In the genomic region with DNA sequence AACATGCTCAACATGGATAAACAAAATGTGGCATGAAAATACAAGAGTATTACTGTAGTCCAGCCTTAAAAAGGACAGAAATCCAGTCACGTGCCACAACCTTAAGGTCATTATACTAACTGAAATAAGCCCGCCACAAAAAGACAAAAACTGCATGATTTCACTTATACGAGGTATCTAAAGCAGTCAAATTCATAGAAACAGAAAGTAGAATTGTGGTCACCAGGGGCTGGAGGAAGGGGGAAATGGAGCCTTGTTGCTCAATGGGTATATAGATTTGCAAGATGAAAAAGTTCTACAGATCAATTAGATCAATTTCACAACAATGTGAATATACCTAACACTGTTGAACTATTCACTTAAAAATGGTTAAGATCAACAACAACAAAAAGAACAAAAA, we compare ENCODE assay signal across 9 cellular contexts. TPM values are rescaled to one million over a fixed set of nuclear protein-coding genes. Genes with fewer than 3 reads are reported as not detected.
DNase-seq lines count a peak whose midpoint lies in the region; ATAC-seq and TF ChIP-seq lines count a peak whose summit lies in the region.
"Had no signal": no experiment of that assay in that cellular context is flagged by ENCODE, and none has a peak within 500 bp of the region (broad histone marks: within the 10 kb centered on the region; RNA-seq: fewer than 3 reads in every experiment).

No MANE protein-coding gene starts in this region.

- no peak overlapping the region for H3K27ac ChIP-seq in right cardiac atrium (ENCODE audit: low read length)

- H3K4me1 ChIP-seq in right cardiac atrium (ENCODE audit: control insufficient read depth, insufficient read depth, low read length): no peaks in the 10 kb centered on the region

- H3K27me3 ChIP-seq in right cardiac atrium (ENCODE audit: control insufficient read depth, insufficient read depth): no peaks in the 10 kb centered on the region

- WGBS in right cardiac atrium: 74% methylated on average over 3 of the region's 3 CpGs

- peak overlapping the region; percentile 70 for H3K27ac Mint-ChIP-seq in activated T-helper 17 cell treated with anti-CD3 and anti-CD28 coated beads, Interleukin-2, amount 50 U/mL, for 72 hours

- intact Hi-C loops in left ventricle myocardium superior (cut with micrococcal nuclease) (no loop called here), right cardiac atrium (cut with DNase I) (no loop called here)

- no peaks in the 10 kb centered on the region for H3K27me3 Mint-ChIP-seq in activated T-helper 17 cell treated with anti-CD3 and anti-CD28 coated beads, Interleukin-2, amount 50 U/mL, for 72 hours

- peaks cover 85% of the 10 kb centered on the region for H3K36me3 Mint-ChIP-seq in activated T-helper 17 cell treated with anti-CD3 and anti-CD28 coated beads, Interleukin-2, amount 50 U/mL, for 72 hours (ENCODE audit: low read depth)

- peaks cover 68% of the 10 kb centered on the region for H3K4me1 Mint-ChIP-seq in activated T-helper 17 cell treated with anti-CD3 and anti-CD28 coated beads, Interleukin-2, amount 50 U/mL, for 72 hours

- DNase-seq in effector CD8-positive, alpha-beta T cell (lab: John Stamatoyannopoulos, UW): no peak
- DNase-seq in left ventricle myocardium superior (no peak), NCI-H1930 (lab: John Stamatoyannopoulos, UW) (no peak), right cardiac atrium (no peak)
- DNase-seq: left colon had no signal

- no peak for TF ChIP-seq POLR2A in GM18505 (IDR thresholded peaks at IDR 0.05; ENCODE audit: borderline replicate concordance, extremely low read depth, insufficient read depth, insufficient read length)

- H3K9me3 ChIP-seq in right cardiac atrium (ENCODE audit: control insufficient read depth, low read length): no peaks in the 10 kb centered on the region

- H3K4me3 ChIP-seq in right cardiac atrium (ENCODE audit: low read length): no peak overlapping the region

- no peaks in the 10 kb centered on the region for H3K9me3 Mint-ChIP-seq in activated T-helper 17 cell treated with anti-CD3 and anti-CD28 coated beads, Interleukin-2, amount 50 U/mL, for 72 hours

- peak; percentile 80 for ATAC-seq in GM18505 (IDR thresholded peaks at IDR 0.05; ENCODE audit: unreplicated experiment)
- ATAC-seq in GM21423 (IDR thresholded peaks at IDR 0.05; ENCODE audit: unreplicated experiment): peak; percentile 92
- ATAC-seq in HG03378 (IDR thresholded peaks at IDR 0.05; ENCODE audit: unreplicated experiment): peak; percentile 89
- peak; percentile 49 for ATAC-seq in activated T-helper 17 cell treated with anti-CD3 and anti-CD28 coated beads, Interleukin-2, amount 50 U/mL, for 72 hours (replicated peaks)
- ATAC-seq in left ventricle myocardium superior: no peak
- no peak for ATAC-seq in right cardiac atrium
- ATAC-seq: left colon had no signal

- H3K4me3 Mint-ChIP-seq in activated T-helper 17 cell treated with anti-CD3 and anti-CD28 coated beads, Interleukin-2, amount 50 U/mL, for 72 hours: peak overlapping the region; percentile 99

RNA-seq across cellular contexts. Expression of a gene that starts 7.4 kb away (rescaled TPM):
- total RNA-seq in activated T-helper 17 cell treated with anti-CD3 and anti-CD28 coated beads, Interleukin-2, amount 50 U/mL, for 72 hours: 100 to 1,000 TPM in 1 of 2 donors, 10 to 100 TPM in 1; 54.5 to 121 TPM
- total RNA-seq in left ventricle myocardium superior: 18.9 TPM
- 10 to 100 TPM; 25.3 to 33.2 (median 28.3) TPM for total RNA-seq in right cardiac atrium
- 9.8 TPM for polyA plus RNA-seq in right cardiac atrium

RNA-seq across cellular contexts. Expression of a gene that starts 7.4 kb away (rescaled TPM):
- 10 to 100 TPM in 1 of 2 donors, 1 to 10 TPM in 1; 8.8 to 12.7 TPM for total RNA-seq in activated T-helper 17 cell treated with anti-CD3 and anti-CD28 coated beads, Interleukin-2, amount 50 U/mL, for 72 hours
- total RNA-seq in left ventricle myocardium superior (3.9 TPM), right cardiac atrium (1 to 10 TPM; 4.4 to 6.5 (median 5.1) TPM)
- polyA plus RNA-seq in right cardiac atrium: 0.50 TPM

RNA-seq across cellular contexts. Expression of a gene that starts 24.3 kb away (rescaled TPM):
- 10 to 100 TPM; 38.2 to 60.7 TPM for total RNA-seq in activated T-helper 17 cell treated with anti-CD3 and anti-CD28 coated beads, Interleukin-2, amount 50 U/mL, for 72 hours
- total RNA-seq in left ventricle myocardium superior: 94.6 TPM
- 100 to 1,000 TPM; 133 to 180 (median 149) TPM for total RNA-seq in right cardiac atrium
- polyA plus RNA-seq in right cardiac atrium: 51.8 TPM

Comparison
In these comparisons a context has a peak if more than half of its experiments do, and no peak if none do; other contexts are left out.
1. ATAC-seq: peak in GM18505 (single experiment), GM21423 (single experiment), HG03378 (single experiment) and activated T-helper 17 cell treated with anti-CD3 and anti-CD28 coated beads, Interleukin-2, amount 50 U/mL, for 72 hours (single experiment); none in left ventricle myocardium superior (single experiment) and right cardiac atrium (0 of 2).